In genomic region chr20:38173237-38174156, GRCh38 we compare ENCODE assay signal across 2 cellular contexts.
TF ChIP-seq lines count a peak whose summit lies in the region.

No MANE protein-coding gene starts in this region.

TF ChIP-seq in HCT116, 20 proteins besides CTCF, POLR2A, EP300 and RAD21:
- peak; percentile 29; the same call in 1 of the 2 replicates for TF ChIP-seq FOSL1 (IDR thresholded peaks at IDR 0.05; ENCODE audit: low read depth)
- no peak for TF ChIP-seq EGR1 (IDR thresholded peaks at IDR 0.05; ENCODE audit: low read depth)
- peak; percentile 39; the same call in 1 of the 2 replicates for TF ChIP-seq CBX3 (IDR thresholded peaks at IDR 0.05; ENCODE audit: low read depth)
- TF ChIP-seq MAX (IDR thresholded peaks at IDR 0.05): peak; percentile 63; the same call in 1 of the 2 replicates
- peak; percentile 34; the same call in 1 of the 2 replicates for TF ChIP-seq JUND (IDR thresholded peaks at IDR 0.05)
- TF ChIP-seq SP1 (IDR thresholded peaks at IDR 0.05; ENCODE audit: low read depth): peak; percentile 31
TF ChIP-seq in HCT116: peak in this region for 5.

TF ChIP-seq in SK-N-SH, 30 proteins besides CTCF, POLR2A, EP300 and RAD21 (continued from another document):
- peak; percentile 43; the same call in 1 of the 2 replicates for TF ChIP-seq NFIC (IDR thresholded peaks at IDR 0.05; ENCODE audit: borderline replicate concordance)
- peak; percentile 92 for TF ChIP-seq PBX3 (IDR thresholded peaks at IDR 0.05)
- TF ChIP-seq FOSL2 (IDR thresholded peaks at IDR 0.05; ENCODE audit: borderline replicate concordance, low read depth): peak; percentile 76; the same call in 1 of the 2 replicates
- no peak for TF ChIP-seq CHD2 (IDR thresholded peaks at IDR 0.05; ENCODE audit: low read length, partially characterized antibody)
- TF ChIP-seq POLR2AphosphoS5 (IDR thresholded peaks at IDR 0.05; ENCODE audit: low read depth, low read length): peak; percentile 19; the same call in 1 of the 2 replicates
- TF ChIP-seq MXI1 (IDR thresholded peaks at IDR 0.05; ENCODE audit: low read depth, low read length): no peak
- no peak for TF ChIP-seq USF2 (IDR thresholded peaks at IDR 0.05; ENCODE audit: borderline replicate concordance, low read depth, low read length)
- TF ChIP-seq NRF1 (IDR thresholded peaks at IDR 0.05; ENCODE audit: low read depth, low read length): no peak
- no peak for TF ChIP-seq FOXM1 (IDR thresholded peaks at IDR 0.05; ENCODE audit: low read depth)
- TF ChIP-seq EZH2phosphoT487 (IDR thresholded peaks at IDR 0.05; ENCODE audit: borderline replicate concordance, low read depth): no peak
- TF ChIP-seq MEF2A (IDR thresholded peaks at IDR 0.05; ENCODE audit: borderline replicate concordance, low read depth): no peak
- no peak for TF ChIP-seq FOXJ3 (CRISPR knock-in tag; IDR thresholded peaks at IDR 0.05)
- TF ChIP-seq IRF3 (IDR thresholded peaks at IDR 0.05; ENCODE audit: low read depth, low read length): no peak
- no peak for TF ChIP-seq YY1 (IDR thresholded peaks at IDR 0.05; ENCODE audit: low read depth)
- TF ChIP-seq RFX5 (IDR thresholded peaks at IDR 0.05; ENCODE audit: low read length): no peak
- TF ChIP-seq ZBTB33 (IDR thresholded peaks at IDR 0.05; ENCODE audit: borderline replicate concordance, low read depth): no peak
- no peak for TF ChIP-seq RCOR1 (IDR thresholded peaks at IDR 0.05; ENCODE audit: low read length)
- no peak for TF ChIP-seq TAF1 (IDR thresholded peaks at IDR 0.05; ENCODE audit: borderline replicate concordance, low read depth, low read length)
- peak; percentile 80 for TF ChIP-seq TCF12 (IDR thresholded peaks at IDR 0.05)
- peak; percentile 64 for TF ChIP-seq JUND (IDR thresholded peaks at IDR 0.05)
- TF ChIP-seq MAX (IDR thresholded peaks at IDR 0.05; ENCODE audit: low read depth): peak; percentile 97
- TF ChIP-seq SMC3 (IDR thresholded peaks at IDR 0.05; ENCODE audit: low read depth, low read length): peak; percentile 13; the same call in 1 of the 2 replicates
- TF ChIP-seq ELF1 (IDR thresholded peaks at IDR 0.05): no peak
- 0 out of 2 replicates have a peak, but pooled peaks have one; percentile 15 for TF ChIP-seq TEAD4 (IDR thresholded peaks at IDR 0.05; ENCODE audit: borderline replicate concordance, insufficient read depth)
- no peak for TF ChIP-seq REST (IDR thresholded peaks at IDR 0.05; ENCODE audit: low read depth, low read length)
- no peak for TF ChIP-seq GABPA (IDR thresholded peaks at IDR 0.05; ENCODE audit: low read depth)
- TF ChIP-seq RXRA (IDR thresholded peaks at IDR 0.05; ENCODE audit: borderline replicate concordance, low read depth): peak; percentile 0; the same call in 1 of the 2 replicates
- no peak for TF ChIP-seq GATA2 (CRISPR knock-in tag; IDR thresholded peaks at IDR 0.05)
- TF ChIP-seq USF1 (IDR thresholded peaks at IDR 0.05; ENCODE audit: borderline replicate concordance, low read depth): no peak
